ENCODE assay signal across 18 cellular contexts in genomic region chr2:237912271-237913192, GRCh38.
"Had no signal": no experiment of that assay in that cellular context is flagged by ENCODE, and none has a peak within 500 bp of the region (broad histone marks: within the 10 kb centered on the region; RNA-seq: fewer than 3 reads in every experiment).

No MANE protein-coding gene starts in this region.

- H3K27ac ChIP-seq: colonic mucosa, thyroid gland, vagina, VCaP had no signal

- H3K27me3 ChIP-seq: colonic mucosa, thyroid gland, vagina had no signal

- ATAC-seq: left lobe of liver had no signal

- H3K27me3 Mint-ChIP-seq: brain, progenitor cell of endocrine pancreas had no signal

- H3K9me3 ChIP-seq: colonic mucosa, thyroid gland, vagina had no signal

- H3K4me3 Mint-ChIP-seq: activated T-cell treated with anti-CD3 and anti-CD28 coated beads, Interleukin-2, amount 50 U/mL, for 72 hours; brain had no signal

- H3K36me3 ChIP-seq: colonic mucosa, thyroid gland, vagina had no signal

- H3K4me3 ChIP-seq: colonic mucosa, thyroid gland, vagina had no signal

- H3K4me1 ChIP-seq: colonic mucosa, thyroid gland, vagina had no signal

- DNase-seq: activated CD4-positive, alpha-beta T cell treated with anti-CD3 and anti-CD28 coated beads, Interleukin-2, amount 50 U/mL, for 1 hour; activated CD4-positive, CD25-positive, alpha-beta regulatory T cell treated with anti-CD3 and anti-CD28 coated beads, Interleukin-2, amount 50 U/mL, for 72 hours; activated T-cell treated with anti-CD3 and anti-CD28 coated beads, Interleukin-2, amount 50 U/mL, for 72 hours; central memory CD4-positive, alpha-beta T cell; colonic mucosa; foreskin melanocyte; glutamatergic neuron; kidney; small intestine; stimulated activated CD4-positive, alpha-beta T cell treated with anti-CD3 and anti-CD28 coated beads, Interleukin-4, amount 100 ng/mL, for 1 hour; SW 1271; T-helper 2 cell; thyroid gland had no signal

- FAIRE-seq: kidney, small intestine had no signal

- H3K27ac Mint-ChIP-seq: activated T-cell treated with anti-CD3 and anti-CD28 coated beads, Interleukin-2, amount 50 U/mL, for 72 hours; brain; progenitor cell of endocrine pancreas had no signal
